In genomic region chr11:66282468-66283455, GRCh38 we compare ENCODE assay signal across 1 cellular context.
TF ChIP-seq lines count a peak whose summit lies in the region.

No MANE protein-coding gene starts in this region.

TF ChIP-seq in K562, 482 proteins besides CTCF, POLR2A, EP300 and RAD21 (continued from another document and continues in another):
- TF ChIP-seq ELK1 (CRISPR knock-in tag; IDR thresholded peaks at IDR 0.05) (no peak), ZBTB8A (IDR thresholded peaks at IDR 0.05; ENCODE audit: partially characterized antibody) (no peak), RBM39 (optimal IDR thresholded peaks at IDR 0.05; ENCODE audit: low read depth, low read length) (no peak), KLF10 (CRISPR knock-in tag; IDR thresholded peaks at IDR 0.05) (no peak), ZNF354B (CRISPR knock-in tag; IDR thresholded peaks at IDR 0.05) (no peak), HSF4 (CRISPR knock-in tag; IDR thresholded peaks at IDR 0.05; ENCODE audit: borderline replicate concordance) (no peak), KLF6 (CRISPR knock-in tag; IDR thresholded peaks at IDR 0.05; ENCODE audit: borderline replicate concordance) (no peak), ATF4 (CRISPR knock-in tag; IDR thresholded peaks at IDR 0.05) (0 out of 2 replicates have a peak, but pooled peaks have one; percentile 38), ZNF444 (CRISPR knock-in tag; IDR thresholded peaks at IDR 0.05) (no peak), BRCA1 (IDR thresholded peaks at IDR 0.05) (no peak), BRCA1 (CRISPR knock-in tag; IDR thresholded peaks at IDR 0.05) (no peak), TRIM24 (IDR thresholded peaks at IDR 0.05) (no peak), TAF1 (IDR thresholded peaks at IDR 0.05; ENCODE audit: control insufficient read depth, extremely low read depth, insufficient read depth, low read length, severe bottlenecking) (no peak), ZNF324 (CRISPR knock-in tag; IDR thresholded peaks at IDR 0.05) (no peak), MAZ (CRISPR knock-in tag; conservative IDR thresholded peaks at IDR 0.05 in 1 of 2, IDR thresholded peaks at IDR 0.05 in 1 of 2) (peak; percentile 41 to 60; a peak in 1 of 4 replicates), RBM34 (IDR thresholded peaks at IDR 0.05; ENCODE audit: borderline replicate concordance, insufficient read depth, low read length) (no peak), SMAD2 (IDR thresholded peaks at IDR 0.05; ENCODE audit: low read depth, low read length) (no peak), REST (CRISPR knock-in tag; IDR thresholded peaks at IDR 0.05; ENCODE audit: low read depth) (peak; percentile 81), RERE (CRISPR knock-in tag; IDR thresholded peaks at IDR 0.05; ENCODE audit: borderline replicate concordance) (no peak), ZNF316 (IDR thresholded peaks at IDR 0.05) (no peak), ADNP (tag; IDR thresholded peaks at IDR 0.05) (no peak), MITF (IDR thresholded peaks at IDR 0.05) (no peak), NFATC3 (IDR thresholded peaks at IDR 0.05) (no peak), MED1 (CRISPR knock-in tag; IDR thresholded peaks at IDR 0.05; ENCODE audit: borderline replicate concordance) (no peak), LEF1 (IDR thresholded peaks at IDR 0.05) (no peak), XRCC4 (IDR thresholded peaks at IDR 0.05; ENCODE audit: extremely low read depth, insufficient read depth, insufficient read length) (no peak), IRF2 (CRISPR knock-in tag; IDR thresholded peaks at IDR 0.05) (no peak), BCOR (IDR thresholded peaks at IDR 0.05) (no peak)
- TF ChIP-seq, protein P1, sequence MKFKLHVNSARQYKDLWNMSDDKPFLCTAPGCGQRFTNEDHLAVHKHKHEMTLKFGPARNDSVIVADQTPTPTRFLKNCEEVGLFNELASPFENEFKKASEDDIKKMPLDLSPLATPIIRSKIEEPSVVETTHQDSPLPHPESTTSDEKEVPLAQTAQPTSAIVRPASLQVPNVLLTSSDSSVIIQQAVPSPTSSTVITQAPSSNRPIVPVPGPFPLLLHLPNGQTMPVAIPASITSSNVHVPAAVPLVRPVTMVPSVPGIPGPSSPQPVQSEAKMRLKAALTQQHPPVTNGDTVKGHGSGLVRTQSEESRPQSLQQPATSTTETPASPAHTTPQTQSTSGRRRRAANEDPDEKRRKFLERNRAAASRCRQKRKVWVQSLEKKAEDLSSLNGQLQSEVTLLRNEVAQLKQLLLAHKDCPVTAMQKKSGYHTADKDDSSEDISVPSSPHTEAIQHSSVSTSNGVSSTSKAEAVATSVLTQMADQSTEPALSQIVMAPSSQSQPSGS (CRISPR knock-in tag; IDR thresholded peaks at IDR 0.05): no peak
- TF ChIP-seq, protein P2, sequence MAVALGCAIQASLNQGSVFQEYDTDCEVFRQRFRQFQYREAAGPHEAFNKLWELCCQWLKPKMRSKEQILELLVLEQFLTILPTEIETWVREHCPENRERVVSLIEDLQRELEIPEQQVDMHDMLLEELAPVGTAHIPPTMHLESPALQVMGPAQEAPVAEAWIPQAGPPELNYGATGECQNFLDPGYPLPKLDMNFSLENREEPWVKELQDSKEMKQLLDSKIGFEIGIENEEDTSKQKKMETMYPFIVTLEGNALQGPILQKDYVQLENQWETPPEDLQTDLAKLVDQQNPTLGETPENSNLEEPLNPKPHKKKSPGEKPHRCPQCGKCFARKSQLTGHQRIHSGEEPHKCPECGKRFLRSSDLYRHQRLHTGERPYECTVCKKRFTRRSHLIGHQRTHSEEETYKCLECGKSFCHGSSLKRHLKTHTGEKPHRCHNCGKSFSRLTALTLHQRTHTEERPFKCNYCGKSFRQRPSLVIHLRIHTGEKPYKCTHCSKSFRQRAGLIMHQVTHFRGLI (CRISPR knock-in tag; IDR thresholded peaks at IDR 0.05): no peak
- TF ChIP-seq, protein P3, sequence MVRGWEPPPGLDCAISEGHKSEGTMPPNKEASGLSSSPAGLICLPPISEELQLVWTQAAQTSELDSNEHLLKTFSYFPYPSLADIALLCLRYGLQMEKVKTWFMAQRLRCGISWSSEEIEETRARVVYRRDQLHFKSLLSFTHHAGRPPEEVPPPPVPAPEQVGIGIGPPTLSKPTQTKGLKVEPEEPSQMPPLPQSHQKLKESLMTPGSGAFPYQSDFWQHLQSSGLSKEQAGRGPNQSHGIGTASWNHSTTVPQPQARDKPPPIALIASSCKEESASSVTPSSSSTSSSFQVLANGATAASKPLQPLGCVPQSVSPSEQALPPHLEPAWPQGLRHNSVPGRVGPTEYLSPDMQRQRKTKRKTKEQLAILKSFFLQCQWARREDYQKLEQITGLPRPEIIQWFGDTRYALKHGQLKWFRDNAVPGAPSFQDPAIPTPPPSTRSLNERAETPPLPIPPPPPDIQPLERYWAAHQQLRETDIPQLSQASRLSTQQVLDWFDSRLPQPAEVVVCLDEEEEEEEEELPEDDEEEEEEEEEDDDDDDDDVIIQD (CRISPR knock-in tag; IDR thresholded peaks at IDR 0.05): no peak
